Comparison of ENCODE assay signal across 1 cellular context in the genomic region with DNA sequence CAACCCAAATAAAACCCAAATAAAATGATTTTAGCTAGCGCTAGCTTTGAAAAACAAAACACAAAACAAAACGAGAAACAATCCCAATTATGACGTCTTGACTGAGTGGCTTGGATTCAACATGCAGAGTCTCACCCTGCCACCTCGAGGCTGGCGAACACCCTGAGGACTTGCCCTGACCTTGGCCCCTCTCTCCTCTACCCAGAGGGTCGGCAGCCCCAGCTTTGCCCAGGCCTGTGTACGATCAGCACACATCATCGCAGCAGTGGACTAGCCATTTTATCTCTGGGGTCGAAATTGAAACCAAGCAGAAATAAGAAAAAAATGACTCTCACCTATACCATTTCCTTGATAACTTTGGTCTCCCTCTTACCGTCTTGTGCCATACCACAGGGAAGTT.
A peak's percentile ranks its signal among the peaks of the same experiment; 100 is the strongest.
TF ChIP-seq lines count a peak whose summit lies in the region.

No MANE protein-coding gene starts in this region.

TF ChIP-seq in K562, 482 proteins besides CTCF, POLR2A, EP300 and RAD21:
- peak; percentile 28; the same call in 1 of the 2 replicates for TF ChIP-seq POLR2G (IDR thresholded peaks at IDR 0.05; ENCODE audit: low read depth, low read length)
- peak; percentile 47; the same call in 1 of the 2 replicates for TF ChIP-seq RBFOX2 (IDR thresholded peaks at IDR 0.05; ENCODE audit: low read depth, low read length)
- TF ChIP-seq, protein P1, sequence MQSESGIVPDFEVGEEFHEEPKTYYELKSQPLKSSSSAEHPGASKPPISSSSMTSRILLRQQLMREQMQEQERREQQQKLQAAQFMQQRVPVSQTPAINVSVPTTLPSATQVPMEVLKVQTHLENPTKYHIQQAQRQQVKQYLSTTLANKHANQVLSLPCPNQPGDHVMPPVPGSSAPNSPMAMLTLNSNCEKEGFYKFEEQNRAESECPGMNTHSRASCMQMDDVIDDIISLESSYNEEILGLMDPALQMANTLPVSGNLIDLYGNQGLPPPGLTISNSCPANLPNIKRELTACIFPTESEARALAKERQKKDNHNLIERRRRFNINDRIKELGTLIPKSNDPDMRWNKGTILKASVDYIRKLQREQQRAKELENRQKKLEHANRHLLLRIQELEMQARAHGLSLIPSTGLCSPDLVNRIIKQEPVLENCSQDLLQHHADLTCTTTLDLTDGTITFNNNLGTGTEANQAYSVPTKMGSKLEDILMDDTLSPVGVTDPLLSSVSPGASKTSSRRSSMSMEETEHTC (IDR thresholded peaks at IDR 0.05): no peak
- no peak for TF ChIP-seq SMAD1 (IDR thresholded peaks at IDR 0.05; ENCODE audit: low read depth, low read length, partially characterized antibody)
